20 cellular contexts compared by ENCODE assay signal in the genomic region with DNA sequence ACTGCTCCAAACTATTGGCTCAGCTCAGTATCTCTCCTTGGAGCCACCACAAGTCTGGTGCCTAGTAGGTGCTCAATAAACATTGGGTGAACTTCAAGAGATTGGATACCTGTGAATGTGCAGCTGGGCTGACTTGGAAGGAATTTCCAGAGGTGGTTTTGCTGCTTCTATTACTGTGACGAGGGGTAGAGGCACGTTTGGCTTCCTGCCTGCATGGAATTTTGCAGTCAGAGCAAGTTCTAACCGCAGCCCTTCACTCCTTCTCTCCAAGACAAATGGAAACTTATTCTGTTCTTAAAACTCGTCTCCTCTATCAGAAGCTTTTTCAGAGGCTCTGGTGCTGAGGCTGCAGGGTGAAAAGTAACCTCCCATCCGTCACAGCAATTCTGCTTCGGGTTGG.
"Had no signal": no experiment of that assay in that cellular context is flagged by ENCODE, and none has a peak within 500 bp of the region (broad histone marks: within the 10 kb centered on the region; RNA-seq: fewer than 3 reads in every experiment).

No MANE protein-coding gene starts in this region.

- H3K36me3 Mint-ChIP-seq: immature natural killer cell had no signal

- ATAC-seq: activated CD8-positive, alpha-beta T cell treated with anti-CD3 and anti-CD28 coated beads, Interleukin-2, amount 10 ng/mL, durations not matched to agents 7 days and 5 days; gastrocnemius medialis; left lobe of liver; stimulated activated naive CD8-positive, alpha-beta T cell treated with anti-CD3 and anti-CD28 coated beads, Interleukin-15, amount 100 ng/mL, for 72 hours had no signal

- H3K4me3 Mint-ChIP-seq: activated CD8-positive, alpha-beta T cell treated with anti-CD3 and anti-CD28 coated beads, Interleukin-2, amount 10 ng/mL, durations not matched to agents 7 days and 5 days; activated T-cell treated with anti-CD3 and anti-CD28 coated beads, Interleukin-2, amount 50 U/mL, for 24 hours; immature natural killer cell; nephron progenitor cell; stimulated activated naive CD8-positive, alpha-beta T cell treated with anti-CD3 and anti-CD28 coated beads, Interleukin-15, amount 100 ng/mL, for 72 hours had no signal

- H3K36me3 ChIP-seq: ascending aorta, cardiac muscle cell, gastrocnemius medialis had no signal

- DNase-seq: activated CD4-positive, alpha-beta T cell treated with anti-CD3 and anti-CD28 coated beads for 48 hours; activated CD4-positive, CD25-positive, alpha-beta regulatory T cell; activated CD8-positive, alpha-beta T cell treated with anti-CD3 and anti-CD28 coated beads, Interleukin-2, amount 10 ng/mL, durations not matched to agents 7 days and 5 days; activated naive CD4-positive, alpha-beta T cell treated with Interleukin-2 at 50 U/mL for 16 hours; activated T-cell treated with anti-CD3 and anti-CD28 coated beads, Interleukin-2, amount 50 U/mL, for 24 hours; erythroblast; gastrocnemius medialis; immature natural killer cell; nephron progenitor cell; occipital lobe; posterior cingulate gyrus; retina; stimulated activated CD4-positive, alpha-beta T cell treated with anti-CD3 and anti-CD28 coated beads, Interleukin-2, amount 100 ng/mL, for 48 hours; stimulated activated naive CD8-positive, alpha-beta T cell treated with anti-CD3 and anti-CD28 coated beads, Interleukin-15, amount 100 ng/mL, for 72 hours; T1000 had no signal

- H3K27me3 ChIP-seq: ascending aorta, cardiac muscle cell, gastrocnemius medialis had no signal

- H3K27ac ChIP-seq: ascending aorta, cardiac muscle cell, gastrocnemius medialis had no signal

- H3K27me3 Mint-ChIP-seq: activated T-cell treated with anti-CD3 and anti-CD28 coated beads, Interleukin-2, amount 50 U/mL, for 24 hours; stimulated activated naive CD8-positive, alpha-beta T cell treated with anti-CD3 and anti-CD28 coated beads, Interleukin-15, amount 100 ng/mL, for 72 hours had no signal

- H3K4me3 ChIP-seq: ascending aorta, cardiac muscle cell, gastrocnemius medialis, lung had no signal

- H3K27ac Mint-ChIP-seq: activated CD8-positive, alpha-beta T cell treated with anti-CD3 and anti-CD28 coated beads, Interleukin-2, amount 10 ng/mL, durations not matched to agents 7 days and 5 days; activated T-cell treated with anti-CD3 and anti-CD28 coated beads, Interleukin-2, amount 50 U/mL, for 24 hours; activated T-helper 2 cell treated with anti-CD3 and anti-CD28 coated beads, Interferon-gamma antibody, Interleukin-2, Interleukin-4, amounts not matched to agents 10 μg/mL and 5 μg/mL and 100 μg/mL, durations not matched to agents 14 hours and 24 hours and 36 hours; nephron progenitor cell had no signal

- H3K9me3 Mint-ChIP-seq: activated T-cell treated with anti-CD3 and anti-CD28 coated beads, Interleukin-2, amount 50 U/mL, for 24 hours; activated T-helper 2 cell treated with anti-CD3 and anti-CD28 coated beads, Interferon-gamma antibody, Interleukin-2, Interleukin-4, amounts not matched to agents 10 μg/mL and 5 μg/mL and 100 μg/mL, durations not matched to agents 14 hours and 24 hours and 36 hours; immature natural killer cell; stimulated activated naive CD8-positive, alpha-beta T cell treated with anti-CD3 and anti-CD28 coated beads, Interleukin-15, amount 100 ng/mL, for 72 hours had no signal

- H3K9me3 ChIP-seq: ascending aorta, gastrocnemius medialis had no signal
